In genomic region chr18:63788447-63789096, GRCh38 we compare ENCODE assay signal across 9 cellular contexts. TPM values are rescaled to one million over a fixed set of nuclear protein-coding genes. Genes with fewer than 3 reads are reported as not detected.
DNase-seq lines count a peak whose midpoint lies in the region; ATAC-seq and TF ChIP-seq lines count a peak whose summit lies in the region.
"Had no signal": no experiment of that assay in that cellular context is flagged by ENCODE, and none has a peak within 500 bp of the region (broad histone marks: within the 10 kb centered on the region; RNA-seq: fewer than 3 reads in every experiment).

No MANE protein-coding gene starts in this region.

- ATAC-seq in GM18858 (IDR thresholded peaks at IDR 0.05; ENCODE audit: unreplicated experiment) (peak; percentile 66), IMR-90 (ENCODE audit: low read depth) (peak; percentile 93), gastrocnemius medialis (no peak), GM21528 (IDR thresholded peaks at IDR 0.05; ENCODE audit: low FRiP score, unreplicated experiment) (no peak)

- H3K27me3 ChIP-seq in IMR-90 (ENCODE audit: control insufficient read depth, insufficient read depth, low read length): no peaks in the 10 kb centered on the region
- H3K27me3 ChIP-seq in suprapubic skin: no peaks in the 10 kb centered on the region
- H3K27me3 ChIP-seq in gastrocnemius medialis: no peaks in the 10 kb centered on the region

- peak overlapping the region; percentile 30; the same call in 1 of the 2 replicates for H4K91ac ChIP-seq in IMR-90 (ENCODE audit: insufficient read depth, low read depth, low read length)

- H3K36me3 ChIP-seq in IMR-90 (ENCODE audit: control insufficient read depth, insufficient read depth, low read length): no peaks in the 10 kb centered on the region
- no peaks in the 10 kb centered on the region for H3K36me3 ChIP-seq in suprapubic skin
- H3K36me3 ChIP-seq in gastrocnemius medialis: no peaks in the 10 kb centered on the region

- H2BK5ac ChIP-seq in IMR-90 (ENCODE audit: low read depth, low read length, poor library complexity, severe bottlenecking): peak overlapping the region; percentile 87

- DNase-seq in IMR-90 (peak; percentile 96), kidney tubule cell (ENCODE audit: low spot score) (peak; percentile 87), amygdala (lab: John Stamatoyannopoulos, UW) (no peak), suprapubic skin (ENCODE audit: low spot score in 2 of 2) (no peak), gastrocnemius medialis (no peak)
- DNase-seq in activated CD8-positive, alpha-beta memory T cell treated with anti-CD3 and anti-CD28 coated beads, Interleukin-2, amount 50 U/mL, for 48 hours: peak; percentile 55
- DNase-seq: naive B cell had no signal

- no peak for TF ChIP-seq CTCF in IMR-90 (conservative IDR thresholded peaks at IDR 0.05; ENCODE audit: low read depth, low read length)
- no peak for TF ChIP-seq CTCF in suprapubic skin (IDR thresholded peaks at IDR 0.05)
- no peak for TF ChIP-seq CTCF in gastrocnemius medialis (IDR thresholded peaks at IDR 0.05 in 4 of 5, conservative IDR thresholded peaks at IDR 0.05 in 1 of 5)

- peak overlapping the region; percentile 59; the same call in 1 of the 2 replicates for H2AK5ac ChIP-seq in IMR-90 (ENCODE audit: low read depth, low read length)

- no peak overlapping the region for H2AK9ac ChIP-seq in IMR-90 (replicated peaks; ENCODE audit: low read depth, low read length, poor library complexity)

- no peak overlapping the region for H3K4me3 ChIP-seq in IMR-90 (ENCODE audit: insufficient read depth, low read depth, low read length)
- no peak overlapping the region for H3K4me3 ChIP-seq in suprapubic skin
- no peak overlapping the region for H3K4me3 ChIP-seq in gastrocnemius medialis

- no peak for TF ChIP-seq EP300 in suprapubic skin (IDR thresholded peaks at IDR 0.05)

- peak overlapping the region; percentile 74 to 80 for H4K8ac ChIP-seq in IMR-90 (ENCODE audit: low read depth in 2 of 2, low read length in 2 of 2)

- peak overlapping the region; percentile 84 for H2BK15ac ChIP-seq in IMR-90 (ENCODE audit: low read depth, low read length)

- H2BK120ac ChIP-seq in IMR-90 (ENCODE audit: low read depth, low read length): peak overlapping the region; percentile 98

- TF ChIP-seq RAD21 in IMR-90 (IDR thresholded peaks at IDR 0.05; ENCODE audit: low read length): no peak

- H3K9me3 ChIP-seq in IMR-90 (ENCODE audit: control insufficient read depth, insufficient read depth, low read length) (no peaks in the 10 kb centered on the region), suprapubic skin (no peaks in the 10 kb centered on the region), gastrocnemius medialis (no peaks in the 10 kb centered on the region)

- H3K23ac ChIP-seq in IMR-90 (ENCODE audit: low read depth, low read length): peak overlapping the region; percentile 13; the same call in 1 of the 2 replicates

- H3K4ac ChIP-seq in IMR-90 (ENCODE audit: low read depth, low read length): peak overlapping the region; percentile 95

- peak overlapping the region; percentile 66 for H2AFZ ChIP-seq in IMR-90 (replicated peaks; ENCODE audit: low read length, poor library complexity)

- H4K20me1 ChIP-seq in IMR-90 (ENCODE audit: insufficient read depth, low read length): no peaks in the 10 kb centered on the region

- H3K27ac ChIP-seq in IMR-90 (ENCODE audit: insufficient read depth, low read length): no peak overlapping the region
- H3K27ac ChIP-seq in suprapubic skin: no peak overlapping the region
- H3K27ac ChIP-seq in gastrocnemius medialis: no peak overlapping the region

- peak overlapping the region; percentile 81 for H3K14ac ChIP-seq in IMR-90 (replicated peaks; ENCODE audit: low read depth, low read length)

- in situ Hi-C loops in IMR-90 (cut with MboI; ENCODE audit: low sequenced_read_pairs) (no loop called here), gastrocnemius medialis (cut with MboI; ENCODE audit: low sequenced_read_pairs in 4 of 4) (no loop called here)

- no peaks in the 10 kb centered on the region; the same call in 1 of the 2 replicates for H3K4me1 ChIP-seq in IMR-90 (ENCODE audit: control insufficient read depth, insufficient read depth, low read length)
- H3K4me1 ChIP-seq in suprapubic skin: no peaks in the 10 kb centered on the region
- no peaks in the 10 kb centered on the region for H3K4me1 ChIP-seq in gastrocnemius medialis

- POLR2A ChIA-PET in IMR-90 (lab: Charles Lee; ENCODE audit: unreplicated experiment): no interaction called here

- intact Hi-C loops in IMR-90 (cut with micrococcal nuclease): no loop called here
- intact Hi-C loops in gastrocnemius medialis (cut with DNase I; ENCODE audit: low total_unique reads): no loop called here

- peak overlapping the region; percentile 77; the same call in 1 of the 2 replicates for H2BK20ac ChIP-seq in IMR-90 (ENCODE audit: low read depth, low read length)

- CTCF ChIA-PET in IMR-90 (lab: Yijun Ruan, JAX): no interaction called here

- H3K56ac ChIP-seq in IMR-90 (ENCODE audit: extremely low read depth, insufficient read depth, low read length): peak overlapping the region; percentile 57; the same call in 1 of the 2 replicates

- WGBS in IMR-90 (ENCODE audit: extremely low coverage in 2 of 2, insufficient read length in 1 of 2), 2 experiments: no CpG with 5 or more reads among the region's 3 CpGs
- WGBS in suprapubic skin: 70% methylated on average over 3 of the region's 3 CpGs

- TF ChIP-seq POLR2A in IMR-90 (IDR thresholded peaks at IDR 0.05; ENCODE audit: low read depth, low read length) (no peak), suprapubic skin (IDR thresholded peaks at IDR 0.05) (no peak), gastrocnemius medialis (IDR thresholded peaks at IDR 0.05) (no peak)

- H3K18ac ChIP-seq in IMR-90 (ENCODE audit: low read depth, low read length): peak overlapping the region; percentile 34; the same call in 1 of the 2 replicates

- H3K4me2 ChIP-seq in IMR-90 (ENCODE audit: low read depth, low read length): peak overlapping the region; percentile 7; the same call in 1 of the 2 replicates

- BruUV-seq in IMR-90 (replicated peaks; lab: Mats Ljungman, UMichigan): no TSS peak

- H4K5ac ChIP-seq in IMR-90 (ENCODE audit: low read depth, low read length): no peak overlapping the region

- no peak overlapping the region for H3K9ac ChIP-seq in IMR-90 (ENCODE audit: low read depth, low read length)

- H3K9me1 ChIP-seq in IMR-90 (ENCODE audit: insufficient read depth, low read length): peaks cover 2% of the 10 kb centered on the region; the same call in 1 of the 2 replicates

- dilution Hi-C loops in IMR-90 (cut with HindIII; ENCODE audit: low sequenced_read_pairs, unreplicated experiment): no loop called here

- no peaks in the 10 kb centered on the region; a peak in 1 of 4 replicates for H3K79me1 ChIP-seq in IMR-90 (ENCODE audit: low read depth in 1 of 2, low read length in 2 of 2)

TF ChIP-seq in IMR-90, 13 proteins besides CTCF, POLR2A, EP300 and RAD21:
- peak; percentile 88 for TF ChIP-seq FOS (IDR thresholded peaks at IDR 0.05; ENCODE audit: low read depth, low read length)
- TF ChIP-seq RFX5 (IDR thresholded peaks at IDR 0.05; ENCODE audit: low read depth, low read length): no peak
- peak; percentile 11; the same call in 1 of the 2 replicates for TF ChIP-seq MAFK (IDR thresholded peaks at IDR 0.05; ENCODE audit: low read depth, low read length)
- no peak for TF ChIP-seq MXI1 (IDR thresholded peaks at IDR 0.05; ENCODE audit: borderline replicate concordance, low read depth, low read length)
- peak; percentile 67 for TF ChIP-seq CEBPB (IDR thresholded peaks at IDR 0.05; ENCODE audit: low read depth, low read length)
- no peak for TF ChIP-seq MAZ (IDR thresholded peaks at IDR 0.05; ENCODE audit: borderline replicate concordance, low read depth, low read length)
- TF ChIP-seq SMC3 (IDR thresholded peaks at IDR 0.05; ENCODE audit: low read depth, low read length): no peak

RNA-seq across cellular contexts. Expression of gene SERPINB7, which starts 13.4 kb away (rescaled TPM):
- total RNA-seq in IMR-90 (2012; rRNA removed) (100 and 120 TPM in 2 replicates), suprapubic skin (100 to 1,000 TPM in 2 of 4 donors, 10 to 100 TPM in 2; 24.1 to 214 (median 105) TPM), gastrocnemius medialis (not detected)
- polyA plus RNA-seq in IMR-90 (2012; rRNA removed): 76.5 and 79.9 TPM in 2 replicates
- polyA plus RNA-seq in IMR-90 (2012; cell fraction: cytosol; rRNA removed): 21.4 and 33.7 TPM in 2 replicates
- polyA plus RNA-seq in IMR-90 (2012; cell fraction: nucleus; rRNA removed; ENCODE audit: low replicate concordance): 4.6 and 37.3 TPM in 2 replicates

Comparison
In these comparisons a context has a peak if more than half of its experiments do, and no peak if none do; other contexts are left out.
1. ATAC-seq: peak in GM18858 (single experiment) and IMR-90 (single experiment); none in gastrocnemius medialis (0 of 2) and GM21528 (single experiment).
2. DNase-seq: peak in IMR-90 (single experiment), activated CD8-positive, alpha-beta memory T cell treated with anti-CD3 and anti-CD28 coated beads, Interleukin-2, amount 50 U/mL, for 48 hours (single experiment) and kidney tubule cell (single experiment); none in amygdala (0 of 56), suprapubic skin (0 of 2) and gastrocnemius medialis (0 of 2).
3. RNA of gene SERPINB7, which starts 13.4 kb away (total RNA-seq): 24.1 to 214 TPM in suprapubic skin and 100 to 120 TPM in IMR-90; not detected in gastrocnemius medialis; every median in the first group is over 10 times any median in the second.